14 cellular contexts compared by ENCODE assay signal in the genomic region with DNA sequence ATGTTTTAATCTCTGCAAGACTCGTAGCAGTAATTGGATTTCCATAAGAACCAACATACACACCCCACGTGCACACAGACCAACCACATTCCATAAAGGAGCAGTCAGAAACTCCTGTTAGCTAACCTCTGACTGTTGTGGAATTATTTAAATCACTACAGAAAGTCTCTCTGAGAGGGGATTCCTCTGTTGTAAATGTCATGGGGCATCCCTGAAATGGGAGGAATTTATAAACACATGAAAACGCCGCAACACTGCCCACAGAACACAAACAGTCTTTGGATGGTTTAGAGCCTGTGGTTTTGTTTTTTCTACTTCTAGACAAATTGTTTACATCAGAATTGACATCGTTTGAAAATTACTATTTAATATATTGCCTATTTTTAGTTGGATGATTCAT.
DNase-seq lines count a peak whose midpoint lies in the region; TF ChIP-seq lines count a peak whose summit lies in the region.
"Had no signal": no experiment of that assay in that cellular context is flagged by ENCODE, and none has a peak within 500 bp of the region (broad histone marks: within the 10 kb centered on the region; RNA-seq: fewer than 3 reads in every experiment).

No MANE protein-coding gene starts in this region.

- no CpG with 5 or more reads among the region's 5 CpGs for WGBS in mesendoderm (ENCODE audit: extremely low coverage, insufficient coverage, low lambda C conversion rate)

- no peak overlapping the region for H3K23ac ChIP-seq in mesendoderm (ENCODE audit: low read length)

- in situ Hi-C loops in GM13976 (cut with MboI; ENCODE audit: low sequenced_read_pairs, unreplicated experiment): no loop called here

- H3K27ac ChIP-seq in mesendoderm (ENCODE audit: low read depth, low read length): no peak overlapping the region
- H3K27ac ChIP-seq: A549 had no signal

- no peak overlapping the region for H3K18ac ChIP-seq in mesendoderm (ENCODE audit: low read length)

- H2BK120ac ChIP-seq in mesendoderm (ENCODE audit: low read depth, low read length): no peak overlapping the region

- no peak overlapping the region for H3K56ac ChIP-seq in mesendoderm (ENCODE audit: low read length)

- no peak overlapping the region for H3K9ac ChIP-seq in mesendoderm (ENCODE audit: low read length)

- H2AK5ac ChIP-seq in mesendoderm (ENCODE audit: low read length): no peak overlapping the region

- no peak overlapping the region for H4K5ac ChIP-seq in mesendoderm (ENCODE audit: low read length)

- H3K79me1 ChIP-seq in mesendoderm (ENCODE audit: low read length): no peaks in the 10 kb centered on the region

- H4K8ac ChIP-seq in mesendoderm (ENCODE audit: low read depth, low read length): no peak overlapping the region

- no peaks in the 10 kb centered on the region for H3K79me2 ChIP-seq in mesendoderm (ENCODE audit: control insufficient read depth, insufficient read depth, low read length)

- no peaks in the 10 kb centered on the region for H3K27me3 ChIP-seq in mesendoderm (ENCODE audit: insufficient read depth, low read length, poor library complexity)

- DNase-seq in NCI-H82 treated with DMSO at 0.1 percent for 48 hours (lab: John Stamatoyannopoulos, UW; ENCODE audit: unreplicated experiment) (peak; percentile 19), astrocyte of the hippocampus (ENCODE audit: low read depth, low spot score) (peak; percentile 26), mesendoderm (peak; percentile 8), T-helper 9 cell (no peak), NCI-H2029 treated with DMSO at 0.1 percent for 48 hours (lab: John Stamatoyannopoulos, UW) (no peak), GM13976 (ENCODE audit: low spot score) (no peak), mesenteric fat pad (ENCODE audit: low spot score) (no peak)
- DNase-seq: Caco-2; CD8-positive, alpha-beta memory T cell; DND-41; GDM1; H9 had no signal

- no peak overlapping the region for H3K4me3 ChIP-seq in mesendoderm (ENCODE audit: low read length)
- H3K4me3 ChIP-seq: A549, GM23338 had no signal

- H2BK5ac ChIP-seq in mesendoderm (ENCODE audit: low read length): no peak overlapping the region

- no peak overlapping the region for H3K4ac ChIP-seq in mesendoderm (ENCODE audit: low read depth, low read length)

- no peaks in the 10 kb centered on the region for H3K36me3 ChIP-seq in mesendoderm (ENCODE audit: control insufficient read depth, insufficient read depth, low read length)

- H2BK15ac ChIP-seq in mesendoderm (replicated peaks; ENCODE audit: low read depth): no peak overlapping the region

- no peak for TF ChIP-seq CTCF in GM13976 (IDR thresholded peaks at IDR 0.05; ENCODE audit: borderline replicate concordance, control extremely low read depth, extremely low read depth, insufficient read depth, missing control alignments)

- no peaks in the 10 kb centered on the region for H3K4me1 ChIP-seq in mesendoderm (ENCODE audit: control insufficient read depth, low read depth, low read length)
- H3K4me1 ChIP-seq: A549, Caco-2 had no signal

- no peak overlapping the region for H3K4me2 ChIP-seq in mesendoderm (ENCODE audit: low read length)
- H3K4me2 ChIP-seq: A549, GM23338 had no signal

Comparison
In these comparisons a context has a peak if more than half of its experiments do, and no peak if none do; other contexts are left out.
1. DNase-seq: peak in NCI-H82 treated with DMSO at 0.1 percent for 48 hours (single experiment), astrocyte of the hippocampus (single experiment) and mesendoderm (single experiment); none in T-helper 9 cell (single experiment), NCI-H2029 treated with DMSO at 0.1 percent for 48 hours (single experiment), GM13976 (single experiment) and mesenteric fat pad (single experiment).